In genomic region chr12:131174901-131175300, GRCh38 we compare ENCODE assay signal across 8 cellular contexts.
"Had no signal": no experiment of that assay in that cellular context is flagged by ENCODE, and none has a peak within 500 bp of the region (broad histone marks: within the 10 kb centered on the region; RNA-seq: fewer than 3 reads in every experiment).

No MANE protein-coding gene starts in this region.

- FAIRE-seq: G401.6, GM12878, GM12891, GM12892, GM18507, GM19239 had no signal

- DNase-seq: GDM1, GF-D8 had no signal

- H3K4me3 ChIP-seq: GM12878 had no signal
